Comparison of ENCODE assay signal across 8 cellular contexts in the genomic region with DNA sequence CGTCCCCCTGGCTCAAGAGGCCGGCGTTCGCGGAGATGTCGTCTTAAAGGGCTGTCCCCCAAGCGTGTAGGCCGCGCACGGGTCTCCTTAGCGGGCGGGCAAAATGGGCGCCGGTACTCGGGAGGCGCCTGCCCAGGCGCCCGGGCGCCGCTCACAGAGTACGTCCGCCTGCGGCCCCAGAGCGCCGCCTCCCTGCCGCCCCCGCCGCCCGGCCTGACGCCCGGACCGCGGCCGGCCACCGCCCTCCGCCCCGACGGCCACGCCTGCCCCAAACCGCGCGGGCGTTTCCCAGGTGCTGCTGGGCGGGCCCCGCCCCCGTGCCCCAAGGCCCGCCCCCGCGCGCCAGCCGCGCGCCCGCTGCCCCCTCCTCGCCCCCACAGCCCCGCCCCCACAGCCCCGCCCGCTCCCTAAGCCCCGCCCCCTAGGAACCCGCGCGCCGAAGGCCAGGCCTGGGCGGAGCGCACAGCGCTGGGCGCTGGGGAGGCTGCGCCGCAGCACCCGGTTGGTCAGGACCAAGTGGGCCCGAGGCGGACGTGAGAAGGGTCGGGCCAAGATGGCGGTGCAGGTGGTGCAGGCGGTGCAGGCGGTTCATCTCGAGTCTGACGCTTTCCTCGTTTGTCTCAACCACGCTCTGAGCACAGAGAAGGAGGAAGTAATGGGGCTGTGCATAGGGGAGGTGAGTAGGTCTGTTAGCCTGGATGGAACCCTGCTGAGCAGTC. TPM values are rescaled to one million over a fixed set of nuclear protein-coding genes. Genes with fewer than 3 reads are reported as not detected.
A peak's percentile ranks its signal among the peaks of the same experiment; 100 is the strongest.
DNase-seq lines count a peak whose midpoint lies in the region; ATAC-seq and TF ChIP-seq lines count a peak whose summit lies in the region.

BRCC3 (plus strand) TSS at position 534 of the 719 bp plus-strand sequence; CDS start at position 554, 20 bp downstream.
A gene with protein sequence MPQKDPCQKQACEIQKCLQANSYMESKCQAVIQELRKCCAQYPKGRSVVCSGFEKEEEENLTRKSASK (minus strand): TSS at position 162 of the 719 bp plus-strand sequence. CDS start 7,113 bp downstream, outside the sequence.
A gene with protein sequence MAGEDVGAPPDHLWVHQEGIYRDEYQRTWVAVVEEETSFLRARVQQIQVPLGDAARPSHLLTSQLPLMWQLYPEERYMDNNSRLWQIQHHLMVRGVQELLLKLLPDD (minus strand): TSS at position 162 of the 719 bp plus-strand sequence. CDS start 5,126 bp downstream, outside the sequence.

- DNase-seq in AG20443 (ENCODE audit: low spot score) (peak; percentile 94), NCI-H460 (ENCODE audit: extremely low read depth, low read depth) (peak; percentile 85), choroid plexus epithelial cell (ENCODE audit: low read depth) (peak; percentile 83)
- DNase-seq in activated CD4-positive, alpha-beta T cell treated with anti-CD3 and anti-CD28 coated beads for 24 hours (ENCODE audit: low read depth in 2 of 2) = peak; percentile 58 to 62
- peak; percentile 42 to 68 (median 61) for DNase-seq in stimulated activated CD4-positive, alpha-beta T cell treated with anti-CD3 and anti-CD28 coated beads, Interleukin-1b, Interleukin-23, amount 100 ng/mL, for 24 hours (ENCODE audit: low read depth in 4 of 4, low spot score in 1 of 4)

- ATAC-seq in GM19043 (IDR thresholded peaks at IDR 0.05; ENCODE audit: low read depth, unreplicated experiment) (peak; percentile 80), HG03342 (IDR thresholded peaks at IDR 0.05; ENCODE audit: unreplicated experiment) (peak; percentile 79)

- no peak for TF ChIP-seq CTCF in choroid plexus epithelial cell (conservative IDR thresholded peaks at IDR 0.05; ENCODE audit: low read depth, low read length)

- H3K27ac ChIP-seq in layer of hippocampus (ENCODE audit: low read depth, low read length) = peak within 1 kb of the TSS; percentile 68

- peak within 1 kb of the TSS; percentile 75 for H3K4me3 ChIP-seq in choroid plexus epithelial cell (ENCODE audit: low read depth, low read length)

- H3K27me3 ChIP-seq in layer of hippocampus (ENCODE audit: control insufficient read depth, insufficient read depth, low read length) = no peaks in the 10 kb centered on the region

RNA-seq across cellular contexts. Expression of gene BRCC3, which starts in this region (rescaled TPM):
- 12.7 and 14.4 TPM in 2 replicates for total RNA-seq in NCI-H460 (2014; rRNA removed; shearing (Covaris generic))
- polyA plus RNA-seq in NCI-H460 (2014; cell fraction: nucleus; rRNA removed) = 14.9 and 16.2 TPM in 2 replicates

RNA-seq across cellular contexts. Expression of the second gene that starts in this region (rescaled TPM):
- 27.0 and 28.1 TPM in 2 replicates for total RNA-seq in NCI-H460 (2014; rRNA removed; shearing (Covaris generic))
- polyA plus RNA-seq in NCI-H460 (2014; cell fraction: nucleus; rRNA removed) = 23.3 and 42.3 TPM in 2 replicates

RNA-seq across cellular contexts. Expression of the third gene that starts in this region (rescaled TPM):
- 36.1 and 39.0 TPM in 2 replicates for total RNA-seq in NCI-H460 (2014; rRNA removed; shearing (Covaris generic))
- 16.7 and 33.5 TPM in 2 replicates for polyA plus RNA-seq in NCI-H460 (2014; cell fraction: nucleus; rRNA removed)

Comparison
In these comparisons a context has a peak if more than half of its experiments do, and no peak if none do; other contexts are left out.
1. Peak in every context shown above with its lines: DNase-seq, ATAC-seq, H3K4me3 ChIP-seq and H3K27ac ChIP-seq.